Comparison of ENCODE assay signal across 15 cellular contexts in the genomic region with DNA sequence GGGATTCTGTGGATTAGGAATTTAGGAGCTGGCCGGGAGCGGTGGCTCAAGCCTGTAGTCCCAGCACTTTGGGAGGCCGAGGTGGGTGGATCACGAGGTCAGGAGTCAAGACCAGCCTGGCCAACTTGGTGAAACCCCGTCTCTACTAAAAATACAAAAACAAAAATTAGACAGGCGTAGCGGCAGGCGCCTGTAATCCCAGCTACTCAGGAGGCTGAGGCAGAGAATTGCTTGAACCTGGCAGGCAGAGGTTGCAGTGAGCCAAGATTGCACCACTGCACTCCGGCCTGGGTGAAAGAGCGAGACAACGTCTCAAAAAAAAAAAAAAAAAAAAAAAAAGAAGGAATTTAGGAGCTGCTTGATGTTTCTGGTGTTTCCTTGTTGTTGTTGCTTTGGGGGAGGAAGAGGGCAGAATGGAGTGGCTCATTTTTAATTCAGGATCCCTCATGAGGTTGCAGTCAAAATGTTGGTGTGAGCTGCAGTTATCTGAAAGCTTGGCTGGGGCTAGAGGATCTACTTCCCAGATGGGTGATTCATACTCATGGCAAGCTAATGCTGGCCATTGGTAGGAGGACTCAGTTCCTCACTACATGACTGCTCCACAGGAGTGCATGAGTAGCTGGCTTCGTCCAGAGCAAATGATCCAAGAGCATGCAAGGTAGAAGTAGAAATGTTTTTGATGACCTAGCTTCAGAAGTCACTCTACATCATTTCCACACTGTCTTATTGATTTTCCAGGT. TPM values are rescaled to one million over a fixed set of nuclear protein-coding genes. Genes with fewer than 3 reads are reported as not detected.
DNase-seq lines count a peak whose midpoint lies in the region; ATAC-seq and TF ChIP-seq lines count a peak whose summit lies in the region.
"Had no signal": no experiment of that assay in that cellular context is flagged by ENCODE, and none has a peak within 500 bp of the region (broad histone marks: within the 10 kb centered on the region; RNA-seq: fewer than 3 reads in every experiment).

No MANE protein-coding gene starts in this region.

- no peaks in the 10 kb centered on the region for H3K36me3 Mint-ChIP-seq in MCF 10A (ENCODE audit: insufficient read depth, unreplicated experiment)
- H3K36me3 Mint-ChIP-seq in naive thymus-derived CD4-positive, alpha-beta T cell = no peaks in the 10 kb centered on the region

- intact Hi-C loops in MCF 10A (cut with micrococcal nuclease) = no loop called here
- intact Hi-C loops in breast epithelium (cut with DNase I; ENCODE audit: low total_unique reads) = no loop called here
- intact Hi-C loops in aorta (cut with DNase I) = no loop called here
- intact Hi-C loops in naive thymus-derived CD4-positive, alpha-beta T cell (cut with micrococcal nuclease) = loop anchor here (1.0 to 5.0 kb wide), 4 partner anchors 26 to 859 kb away; partner anchors contain the start of gene JADE1 (in 2 of the 2)

- H3K4me1 ChIP-seq in breast epithelium (no peaks in the 10 kb centered on the region), aorta (ENCODE audit: control insufficient read depth in 1 of 2, insufficient read depth in 2 of 2, low read length in 2 of 2) (no peaks in the 10 kb centered on the region)
- no peaks in the 10 kb centered on the region for H3K4me1 ChIP-seq in naive thymus-derived CD4-positive, alpha-beta T cell (ENCODE audit: control insufficient read depth in 2 of 2, insufficient read depth in 2 of 2, low read length in 2 of 2)

- no peak for TF ChIP-seq CTCF in MCF 10A (IDR thresholded peaks at IDR 0.05; ENCODE audit: unreplicated experiment)
- no peak for TF ChIP-seq CTCF in breast epithelium (IDR thresholded peaks at IDR 0.05)
- TF ChIP-seq CTCF in brain microvascular endothelial cell (IDR thresholded peaks at IDR 0.05; ENCODE audit: low read depth, low read length, missing control alignments) = no peak
- no peak for TF ChIP-seq CTCF in coronary artery (IDR thresholded peaks at IDR 0.05)

- no peak overlapping the region for H3K4me3 Mint-ChIP-seq in MCF 10A (ENCODE audit: unreplicated experiment)
- no peak overlapping the region for H3K4me3 Mint-ChIP-seq in naive thymus-derived CD4-positive, alpha-beta T cell
- H3K4me3 Mint-ChIP-seq: activated T-cell treated with anti-CD3 and anti-CD28 coated beads, Interleukin-2, amount 50 U/mL, for 24 hours; neural crest cell had no signal

- H3K27me3 ChIP-seq in breast epithelium (no peaks in the 10 kb centered on the region), brain microvascular endothelial cell (replicated peaks) (no peaks in the 10 kb centered on the region), aorta (ENCODE audit: control insufficient read depth in 1 of 2, insufficient read depth in 2 of 2, low read length in 1 of 2) (no peaks in the 10 kb centered on the region)
- H3K27me3 ChIP-seq in naive thymus-derived CD4-positive, alpha-beta T cell (ENCODE audit: control insufficient read depth in 2 of 2, insufficient read depth in 2 of 2, low read length in 2 of 2) = no peaks in the 10 kb centered on the region

- peak; percentile 13 for DNase-seq in MCF 10A (ENCODE audit: unreplicated experiment)
- no peak for DNase-seq in breast epithelium (ENCODE audit: low spot score in 2 of 2)
- DNase-seq in brain microvascular endothelial cell = peak; percentile 69
- DNase-seq in hepatic stellate cell (ENCODE audit: low spot score) = peak; percentile 21
- DNase-seq in aorta = peak in 1 of 2 donors; percentile 62
- DNase-seq in coronary artery (ENCODE audit: low spot score) = no peak
- DNase-seq in activated naive CD4-positive, alpha-beta T cell treated with Interleukin-2 at 50 U/mL for 16 hours = no peak
- DNase-seq in naive thymus-derived CD4-positive, alpha-beta T cell = no peak
- DNase-seq: 8988T, NCI-H1105, NCI-H510A, PC-9 had no signal

- no peak overlapping the region for H3K27ac ChIP-seq in breast epithelium
- H3K27ac ChIP-seq in brain microvascular endothelial cell = no peak overlapping the region
- no peak overlapping the region for H3K27ac ChIP-seq in aorta (ENCODE audit: low read depth in 1 of 2, low read length in 2 of 2)
- H3K27ac ChIP-seq in coronary artery = peak overlapping the region in 1 of 2 donors; percentile 47
- H3K27ac ChIP-seq in naive thymus-derived CD4-positive, alpha-beta T cell (ENCODE audit: low read depth, low read length) = no peak overlapping the region
- H3K27ac ChIP-seq: PC-9 had no signal

- H3K27ac Mint-ChIP-seq in MCF 10A (ENCODE audit: low read depth, unreplicated experiment) = no peak overlapping the region
- no peak overlapping the region for H3K27ac Mint-ChIP-seq in naive thymus-derived CD4-positive, alpha-beta T cell
- H3K27ac Mint-ChIP-seq: activated T-cell treated with anti-CD3 and anti-CD28 coated beads, Interleukin-2, amount 50 U/mL, for 24 hours had no signal

- POLR2A ChIA-PET in MCF 10A (lab: Yijun Ruan, JAX) = interaction anchor here (0.7 to 1.0 kb wide), 2 partner anchors 26 to 316 kb away, joined by 3 read pairs; partner anchors contain the start of gene JADE1
- POLR2A ChIA-PET in naive thymus-derived CD4-positive, alpha-beta T cell (lab: Charles Lee) = interaction anchor here (1.0 kb wide), 1 partner anchor 79 kb away, joined by 3 read pairs; no protein-coding TSS in a partner anchor

- no peak for TF ChIP-seq POLR2A in breast epithelium (IDR thresholded peaks at IDR 0.05)

- no peaks in the 10 kb centered on the region for H3K36me3 ChIP-seq in breast epithelium
- H3K36me3 ChIP-seq in brain microvascular endothelial cell (replicated peaks) = no peaks in the 10 kb centered on the region
- no peaks in the 10 kb centered on the region for H3K36me3 ChIP-seq in aorta (ENCODE audit: control insufficient read depth in 1 of 2, insufficient read depth in 2 of 2, low read length in 1 of 2)
- no peaks in the 10 kb centered on the region for H3K36me3 ChIP-seq in naive thymus-derived CD4-positive, alpha-beta T cell (ENCODE audit: control insufficient read depth in 2 of 3, insufficient read depth in 3 of 3, low read length in 3 of 3)

- CTCF ChIA-PET in MCF 10A (lab: Yijun Ruan, JAX) = interaction anchor here (0.6 to 1.7 kb wide), 9 partner anchors 14 to 219 kb away, joined by 3 to 8 read pairs (median 4); partner anchors contain the start of gene JADE1
- CTCF ChIA-PET in naive thymus-derived CD4-positive, alpha-beta T cell (lab: Charles Lee) = interaction anchor here (0.6 to 3.3 kb wide), 9 partner anchors 21 to 867 kb away, joined by 3 to 12 read pairs (median 3); no protein-coding TSS in a partner anchor

- H3K4me1 Mint-ChIP-seq in MCF 10A (ENCODE audit: insufficient read depth, unreplicated experiment) = no peaks in the 10 kb centered on the region
- no peaks in the 10 kb centered on the region for H3K4me1 Mint-ChIP-seq in naive thymus-derived CD4-positive, alpha-beta T cell
- H3K4me1 Mint-ChIP-seq: neural crest cell had no signal

- H3K4me3 ChIP-seq in breast epithelium = no peak overlapping the region
- H3K4me3 ChIP-seq in brain microvascular endothelial cell (ENCODE audit: low read depth, low read length) = no peak overlapping the region
- H3K4me3 ChIP-seq in aorta (ENCODE audit: low read length in 2 of 2) = no peak overlapping the region
- no peak overlapping the region for H3K4me3 ChIP-seq in coronary artery
- no peak overlapping the region for H3K4me3 ChIP-seq in naive thymus-derived CD4-positive, alpha-beta T cell (ENCODE audit: low read length)
- H3K4me3 ChIP-seq: PC-9, skin epidermis had no signal

- no peaks in the 10 kb centered on the region for H3K9me3 Mint-ChIP-seq in MCF 10A (ENCODE audit: unreplicated experiment)
- H3K9me3 Mint-ChIP-seq in naive thymus-derived CD4-positive, alpha-beta T cell = no peaks in the 10 kb centered on the region
- H3K9me3 Mint-ChIP-seq: activated T-cell treated with anti-CD3 and anti-CD28 coated beads, Interleukin-2, amount 50 U/mL, for 24 hours; neural crest cell had no signal

- no TSS peak for BruUV-seq in MCF 10A (replicated peaks; lab: Mats Ljungman, UMichigan)

- in situ Hi-C loops in brain microvascular endothelial cell (cut with HindIII; ENCODE audit: low pct_ligation_motif_present, low sequenced_read_pairs) = no loop called here

- H3K9me3 ChIP-seq in breast epithelium (no peaks in the 10 kb centered on the region), aorta (ENCODE audit: control insufficient read depth, low read length) (no peaks in the 10 kb centered on the region)
- no peaks in the 10 kb centered on the region for H3K9me3 ChIP-seq in naive thymus-derived CD4-positive, alpha-beta T cell (ENCODE audit: control insufficient read depth in 2 of 3, low read length in 3 of 3)

- WGBS in aorta, 2 donors = 65 to 71% methylated on average over 12 of the region's 12 CpGs

- H3K27me3 Mint-ChIP-seq in MCF 10A (ENCODE audit: insufficient read depth, unreplicated experiment) = no peaks in the 10 kb centered on the region
- H3K27me3 Mint-ChIP-seq in naive thymus-derived CD4-positive, alpha-beta T cell = peaks cover 0 to 5% (median 2%) of the 10 kb centered on the region in 5 donors
- H3K27me3 Mint-ChIP-seq: activated T-cell treated with anti-CD3 and anti-CD28 coated beads, Interleukin-2, amount 50 U/mL, for 24 hours had no signal

- ATAC-seq in aorta (ENCODE audit: low FRiP score) = peak; percentile 89
- ATAC-seq in naive thymus-derived CD4-positive, alpha-beta T cell = no peak

RNA-seq across cellular contexts. Expression of gene JADE1, which starts 26.5 kb away (rescaled TPM):
- total RNA-seq in MCF 10A (2022) = 22.7 and 25.9 TPM in 2 replicates
- 10 to 100 TPM; 51.2 to 86.7 (median 62.6) TPM for total RNA-seq in breast epithelium
- 10 to 100 TPM; 32.2 to 32.8 TPM for total RNA-seq in aorta
- polyA plus RNA-seq in aorta = 10 to 100 TPM; 10.6 to 27.0 TPM
- total RNA-seq in naive thymus-derived CD4-positive, alpha-beta T cell = 10 to 100 TPM; 35.4 to 79.5 (median 62.2) TPM
- 10 to 100 TPM; 34.5 to 55.8 TPM for polyA plus RNA-seq in naive thymus-derived CD4-positive, alpha-beta T cell

Comparison
In these comparisons a context has a peak if more than half of its experiments do, and no peak if none do; other contexts are left out.
1. DNase-seq: peak in MCF 10A (single experiment), brain microvascular endothelial cell (single experiment) and hepatic stellate cell (single experiment); none in breast epithelium (0 of 2), coronary artery (single experiment), activated naive CD4-positive, alpha-beta T cell treated with Interleukin-2 at 50 U/mL for 16 hours (single experiment) and naive thymus-derived CD4-positive, alpha-beta T cell (0 of 9).
2. intact Hi-C loops: an anchor here in naive thymus-derived CD4-positive, alpha-beta T cell (1.0 to 5.0 kb wide); none called in MCF 10A, breast epithelium and aorta.